In genomic region chr10:48139953-48140850, GRCh38 we compare ENCODE assay signal across 7 cellular contexts.
DNase-seq lines count a peak whose midpoint lies in the region; ATAC-seq, FAIRE-seq and TF ChIP-seq lines count a peak whose summit lies in the region.
"Not testable (repeated sequence)": the region's sequence is repeated elsewhere in the genome, so short reads cannot be mapped to it uniquely, and the experiment has no call there.

No MANE protein-coding gene starts in this region.

- not testable (repeated sequence) for H3K27ac Mint-ChIP-seq in activated T-helper 17 cell treated with anti-CD3 and anti-CD28 coated beads, Interleukin-2, amount 50 U/mL, for 72 hours; naive thymus-derived CD8-positive, alpha-beta T cell

- not testable (repeated sequence) for H3K4me3 ChIP-seq in RWPE2 (ENCODE audit: severe bottlenecking); kidney (ENCODE audit: low read length in 2 of 2); gastrocnemius medialis

- not testable (repeated sequence) for FAIRE-seq in kidney (lab: Jason Lieb, UNC)

- not testable (repeated sequence) for TF ChIP-seq CTCF in RWPE2 (IDR thresholded peaks at IDR 0.05; ENCODE audit: poor library complexity, severe bottlenecking); foreskin keratinocyte (conservative IDR thresholded peaks at IDR 0.05); kidney (IDR thresholded peaks at IDR 0.05; ENCODE audit: borderline replicate concordance, extremely low read depth, insufficient read depth); gastrocnemius medialis (IDR thresholded peaks at IDR 0.05 in 4 of 5, conservative IDR thresholded peaks at IDR 0.05 in 1 of 5)

- H3K27me3 Mint-ChIP-seq in activated T-helper 17 cell treated with anti-CD3 and anti-CD28 coated beads, Interleukin-2, amount 50 U/mL, for 72 hours; naive thymus-derived CD8-positive, alpha-beta T cell: not testable (repeated sequence)

- H3K4me3 Mint-ChIP-seq in activated T-helper 17 cell treated with anti-CD3 and anti-CD28 coated beads, Interleukin-2, amount 50 U/mL, for 72 hours; naive thymus-derived CD8-positive, alpha-beta T cell: not testable (repeated sequence)

- ATAC-seq in GM21447 (IDR thresholded peaks at IDR 0.05; ENCODE audit: unreplicated experiment) = peak; percentile 86
- ATAC-seq in RWPE2 (ENCODE audit: low read depth) = peak; percentile 50
- ATAC-seq in activated T-helper 17 cell treated with anti-CD3 and anti-CD28 coated beads, Interleukin-2, amount 50 U/mL, for 72 hours (replicated peaks) = peak; percentile 66
- ATAC-seq in foreskin keratinocyte = peak; percentile 64
- peak; percentile 44 to 88 for ATAC-seq in naive thymus-derived CD8-positive, alpha-beta T cell
- peak; percentile 30 to 83 for ATAC-seq in gastrocnemius medialis

- not testable (repeated sequence) for H3K27ac ChIP-seq in RWPE2 (ENCODE audit: poor library complexity, severe bottlenecking); foreskin keratinocyte; kidney (ENCODE audit: low read depth in 2 of 2, low read length in 2 of 2); gastrocnemius medialis

- in situ Hi-C loops in gastrocnemius medialis (cut with MboI; ENCODE audit: low sequenced_read_pairs in 4 of 4) = not testable (repeated sequence)

- not testable (repeated sequence) for H3K4me1 ChIP-seq in RWPE2 (ENCODE audit: insufficient read depth, poor library complexity, severe bottlenecking); foreskin keratinocyte; kidney (ENCODE audit: control insufficient read depth in 1 of 2, insufficient read depth in 1 of 2, low read depth in 1 of 2, low read length in 2 of 2); gastrocnemius medialis

- not testable (repeated sequence) for H3K36me3 ChIP-seq in RWPE2 (ENCODE audit: low read depth); kidney (ENCODE audit: control insufficient read depth in 1 of 2, insufficient read depth in 2 of 2, low read length in 2 of 2); gastrocnemius medialis

- H3K9me3 ChIP-seq in RWPE2 (ENCODE audit: severe bottlenecking); kidney (ENCODE audit: control insufficient read depth in 1 of 2, low read length in 2 of 2); gastrocnemius medialis: not testable (repeated sequence)

- DNase-seq in RWPE2 (ENCODE audit: low spot score); foreskin keratinocyte; naive thymus-derived CD8-positive, alpha-beta T cell; gastrocnemius medialis: not testable (repeated sequence)
- peak; percentile 11 for DNase-seq in kidney

- not testable (repeated sequence) for TF ChIP-seq POLR2A in gastrocnemius medialis (IDR thresholded peaks at IDR 0.05)

- not testable (repeated sequence) for H3K4me1 Mint-ChIP-seq in activated T-helper 17 cell treated with anti-CD3 and anti-CD28 coated beads, Interleukin-2, amount 50 U/mL, for 72 hours; naive thymus-derived CD8-positive, alpha-beta T cell

- H3K9ac ChIP-seq in kidney (ENCODE audit: low read length in 2 of 2) = not testable (repeated sequence)

- not testable (repeated sequence) for H3K27me3 ChIP-seq in RWPE2 (ENCODE audit: insufficient read depth, poor library complexity, severe bottlenecking); foreskin keratinocyte; gastrocnemius medialis

- H3K9me3 Mint-ChIP-seq in activated T-helper 17 cell treated with anti-CD3 and anti-CD28 coated beads, Interleukin-2, amount 50 U/mL, for 72 hours; naive thymus-derived CD8-positive, alpha-beta T cell: not testable (repeated sequence)

- H3K36me3 Mint-ChIP-seq in activated T-helper 17 cell treated with anti-CD3 and anti-CD28 coated beads, Interleukin-2, amount 50 U/mL, for 72 hours (ENCODE audit: low read depth); naive thymus-derived CD8-positive, alpha-beta T cell: not testable (repeated sequence)

- POLR2A ChIA-PET in naive thymus-derived CD8-positive, alpha-beta T cell (lab: Charles Lee) = not testable (repeated sequence)

- intact Hi-C loops in kidney (cut with DNase I); gastrocnemius medialis (cut with DNase I; ENCODE audit: low total_unique reads): not testable (repeated sequence)
